ENCODE assay signal across 9 cellular contexts in the genomic region with DNA sequence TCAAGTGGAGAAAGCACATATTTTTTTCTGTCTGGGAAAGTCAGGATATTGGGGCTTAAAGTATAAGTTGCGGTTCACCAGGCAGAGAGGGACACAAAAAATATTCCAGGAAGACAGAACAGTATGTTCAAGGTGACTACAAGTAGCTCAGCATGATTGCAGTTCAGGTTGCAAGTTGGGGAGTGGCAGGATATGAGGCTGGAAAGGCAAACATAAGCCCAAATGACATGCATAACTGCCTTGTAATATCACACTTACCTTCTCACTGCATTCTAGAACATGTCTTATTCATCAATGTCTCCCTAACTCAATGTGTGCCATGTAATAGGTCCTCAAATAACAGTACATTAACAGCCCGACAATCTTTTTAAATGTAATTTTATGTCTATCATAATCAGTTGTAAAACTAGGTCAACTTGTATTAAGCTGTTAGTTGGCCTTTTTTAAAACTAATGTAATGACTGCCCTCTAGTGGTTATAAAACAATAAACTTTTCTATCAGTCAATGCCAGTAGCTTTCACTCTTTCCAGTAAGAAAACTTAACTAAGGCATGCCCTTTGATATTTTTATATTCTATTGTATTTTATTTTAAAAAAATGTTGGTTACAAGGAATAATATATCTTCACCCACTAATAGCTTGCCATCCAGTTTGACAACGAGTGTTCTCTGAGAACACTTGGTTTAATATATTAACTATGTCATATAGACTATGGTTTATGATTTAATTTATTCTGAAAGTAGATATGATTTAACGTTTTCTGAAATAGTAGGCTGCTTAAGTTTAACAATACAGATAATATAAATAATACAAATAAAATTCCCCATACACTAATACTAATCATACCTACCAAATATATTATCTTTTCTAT. TPM values are rescaled to one million over a fixed set of nuclear protein-coding genes. Genes with fewer than 3 reads are reported as not detected.
A peak's percentile ranks its signal among the peaks of the same experiment; 100 is the strongest.
DNase-seq lines count a peak whose midpoint lies in the region; ATAC-seq and TF ChIP-seq lines count a peak whose summit lies in the region.
"Had no signal": no experiment of that assay in that cellular context is flagged by ENCODE, and none has a peak within 500 bp of the region (broad histone marks: within the 10 kb centered on the region; RNA-seq: fewer than 3 reads in every experiment).

No MANE protein-coding gene starts in this region.

- H3K27me3 Mint-ChIP-seq in CD14-positive monocyte (ENCODE audit: low read depth in 3 of 3) (peaks cover 6 to 13% (median 11%) of the 10 kb centered on the region in 3 donors), T-cell (peaks cover 10 to 15% of the 10 kb centered on the region in 2 donors)

- H3K4me3 ChIP-seq in uterus = no peak overlapping the region

- DNase-seq in CD14-positive monocyte (ENCODE audit: low spot score) (no peak), NCI-H510A (lab: John Stamatoyannopoulos, UW) (peak; percentile 68), brain pericyte (ENCODE audit: low read depth, low spot score) (peak; percentile 21), left lobe of liver (ENCODE audit: low spot score) (no peak), uterus (no peak), T-cell (no peak)

- H3K36me3 ChIP-seq in uterus = no peaks in the 10 kb centered on the region

- H3K27ac Mint-ChIP-seq in CD14-positive monocyte (no peak overlapping the region), T-cell (no peak overlapping the region)
- H3K27ac Mint-ChIP-seq: IgD-negative memory B cell had no signal

- H3K36me3 Mint-ChIP-seq in CD14-positive monocyte (no peaks in the 10 kb centered on the region), T-cell (no peaks in the 10 kb centered on the region)
- H3K36me3 Mint-ChIP-seq: IgD-negative memory B cell had no signal

- no peaks in the 10 kb centered on the region for H3K27me3 ChIP-seq in uterus

- H3K9me3 ChIP-seq in uterus = no peaks in the 10 kb centered on the region

- H3K4me3 Mint-ChIP-seq in CD14-positive monocyte (no peak overlapping the region), T-cell (no peak overlapping the region)
- H3K4me3 Mint-ChIP-seq: IgD-negative memory B cell had no signal

- intact Hi-C loops in CD14-positive monocyte (cut with micrococcal nuclease) (loop anchor here (10.0 kb wide), 1 partner anchor 143 kb away; no protein-coding TSS in a partner anchor), uterus (cut with DNase I; ENCODE audit: low total_unique reads) (loop anchor here (10.0 kb wide), 1 partner anchor 143 kb away; no protein-coding TSS in a partner anchor)

- H3K4me1 Mint-ChIP-seq in CD14-positive monocyte (no peaks in the 10 kb centered on the region), T-cell (peaks cover 3 to 6% (median 4%) of the 10 kb centered on the region in 3 donors)

- POLR2A ChIA-PET in T-cell (lab: Charles Lee) = no interaction called here

- ATAC-seq in GM18907 (IDR thresholded peaks at IDR 0.05; ENCODE audit: unreplicated experiment) = peak; percentile 70
- ATAC-seq in HG03378 (IDR thresholded peaks at IDR 0.05; ENCODE audit: unreplicated experiment) = peak; percentile 76
- ATAC-seq in left lobe of liver = peak; percentile 92
- no peak for ATAC-seq in T-cell (replicated peaks in 1 of 4)

- H3K27ac ChIP-seq in uterus = no peak overlapping the region

- CTCF ChIA-PET in T-cell (lab: Charles Lee) = interaction anchor here (0.6 to 4.0 kb wide), 17 partner anchors 9 to 659 kb away, joined by 3 to 92 read pairs (median 3); partner anchors contain the start of gene CEP126 (in 1 of the 2)

- peak; percentile 69 for TF ChIP-seq CTCF in CD14-positive monocyte (IDR thresholded peaks at IDR 0.05)
- TF ChIP-seq CTCF in uterus (IDR thresholded peaks at IDR 0.05) = peak; percentile 39 to 53 (median 52)

- no peak for TF ChIP-seq POLR2A in uterus (IDR thresholded peaks at IDR 0.05)

- H3K4me1 ChIP-seq in uterus = no peaks in the 10 kb centered on the region

- H3K9me3 Mint-ChIP-seq in CD14-positive monocyte (peaks cover 0 to 3% (median 0%) of the 10 kb centered on the region in 7 donors), T-cell (no peaks in the 10 kb centered on the region)
- H3K9me3 Mint-ChIP-seq: IgD-negative memory B cell had no signal

RNA-seq across cellular contexts. Expression of gene CFAP300, which starts 39.4 kb away (rescaled TPM):
- polyA plus RNA-seq in CD14-positive monocyte = not detected
- total RNA-seq in left lobe of liver (not detected), uterus (1 to 10 TPM in 3 of 4 donors, under 1 TPM in 1; 0.26 to 8.4 (median 4.3) TPM), T-cell (not detected)
- polyA plus RNA-seq: IgD-negative memory B cell had no signal

Comparison
In these comparisons a context has a peak if more than half of its experiments do, and no peak if none do; other contexts are left out.
1. DNase-seq: peak in NCI-H510A (single experiment) and brain pericyte (single experiment); none in CD14-positive monocyte (single experiment), left lobe of liver (single experiment), uterus (0 of 2) and T-cell (0 of 34).
2. ATAC-seq: peak in GM18907 (single experiment), HG03378 (single experiment) and left lobe of liver (single experiment); none in T-cell (0 of 4).